ENCODE assay signal across 17 cellular contexts in the genomic region with DNA sequence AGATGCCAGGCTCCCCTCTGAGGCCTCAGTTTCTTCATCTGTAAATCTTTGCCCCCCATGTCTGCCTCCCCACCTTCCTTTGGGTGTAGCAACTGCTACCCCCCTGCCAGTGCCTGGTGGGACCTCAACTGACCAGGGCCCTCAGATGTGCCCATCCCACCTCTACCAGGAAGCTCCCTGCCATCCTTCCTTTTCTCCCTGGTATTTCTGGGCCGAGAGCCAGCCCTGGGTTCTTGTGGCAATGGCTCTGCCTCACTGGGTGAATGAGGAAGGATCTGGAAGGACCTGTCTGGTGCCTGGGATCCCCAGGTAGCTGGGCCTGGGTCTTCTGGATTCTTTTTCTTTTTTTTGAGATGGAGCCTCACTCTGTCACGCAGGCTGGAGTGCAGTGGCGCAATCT. TPM values are rescaled to one million over a fixed set of nuclear protein-coding genes. Genes with fewer than 3 reads are reported as not detected.
DNase-seq lines count a peak whose midpoint lies in the region; ATAC-seq and TF ChIP-seq lines count a peak whose summit lies in the region.
"Had no signal": no experiment of that assay in that cellular context is flagged by ENCODE, and none has a peak within 500 bp of the region (broad histone marks: within the 10 kb centered on the region; RNA-seq: fewer than 3 reads in every experiment).

No MANE protein-coding gene starts in this region.

- H2AFZ ChIP-seq in mesenchymal stem cell (ENCODE audit: low read depth, low read length) (no peak overlapping the region), GM23338 (no peak overlapping the region)

- H3K9me2 ChIP-seq in GM23338 (ENCODE audit: insufficient read depth): no peaks in the 10 kb centered on the region
- H3K9me2 ChIP-seq: SK-N-SH had no signal

- DNase-seq in NCI-H2029 treated with DMSO at 0.1 percent for 48 hours (lab: John Stamatoyannopoulos, UW) (peak; percentile 11), NCI-H2029 (lab: John Stamatoyannopoulos, UW) (no peak), chondrocyte (ENCODE audit: low spot score) (peak; percentile 44), mesenchymal stem cell (no peak), upper lobe of right lung (peak; percentile 38), GM23338 (ENCODE audit: low spot score) (no peak)
- DNase-seq: DMS 273 treated with DMSO at 0.1 percent for 48 hours, MV-4-11, NCI-H1436, NCI-H2081 treated with DMSO at 0.1 percent for 48 hours, NCI-H226, NCI-H526 treated with DMSO at 0.1 percent for 48 hours, SK-N-SH had no signal

- H3K9ac ChIP-seq in mesenchymal stem cell (ENCODE audit: low read length): no peak overlapping the region
- H3K9ac ChIP-seq: SK-N-SH had no signal

- H4K8ac ChIP-seq in mesenchymal stem cell (ENCODE audit: low read length): no peak overlapping the region

- no peak overlapping the region for H3K18ac ChIP-seq in mesenchymal stem cell (ENCODE audit: low read depth in 1 of 2, low read length in 2 of 2)

- ATAC-seq in upper lobe of right lung (no peak), GM23338 (no peak), HG03520 (IDR thresholded peaks at IDR 0.05; ENCODE audit: unreplicated experiment) (no peak), GM18502 (IDR thresholded peaks at IDR 0.05; ENCODE audit: poor library complexity, unreplicated experiment) (no peak)
- ATAC-seq: Right ventricle myocardium inferior had no signal

- H2BK15ac ChIP-seq in mesenchymal stem cell (ENCODE audit: low read depth, poor library complexity, severe bottlenecking): no peak overlapping the region

- H3K36me3 ChIP-seq in mesenchymal stem cell (ENCODE audit: control insufficient read depth in 1 of 2, insufficient read depth in 2 of 2, low read depth in 1 of 2, low read length in 2 of 2): peaks cover 9 to 34% of the 10 kb centered on the region in 2 experiments
- no peaks in the 10 kb centered on the region for H3K36me3 ChIP-seq in upper lobe of right lung
- no peaks in the 10 kb centered on the region for H3K36me3 ChIP-seq in GM23338 (ENCODE audit: insufficient read depth)

- H3K14ac ChIP-seq in mesenchymal stem cell (ENCODE audit: low read length in 2 of 2): no peak overlapping the region

- no peaks in the 10 kb centered on the region for H3K79me1 ChIP-seq in mesenchymal stem cell (replicated peaks; ENCODE audit: low read length, poor library complexity, severe bottlenecking)

- peak overlapping the region; percentile 43 for H2AK5ac ChIP-seq in mesenchymal stem cell (ENCODE audit: low read length, severe bottlenecking)

- H3K9me3 ChIP-seq in mesenchymal stem cell (ENCODE audit: control insufficient read depth, low read length) (no peaks in the 10 kb centered on the region), upper lobe of right lung (no peaks in the 10 kb centered on the region)
- H3K9me3 ChIP-seq: SK-N-SH had no signal

- TF ChIP-seq CTCF in chondrocyte (IDR thresholded peaks at IDR 0.05): no peak
- TF ChIP-seq CTCF in upper lobe of right lung (IDR thresholded peaks at IDR 0.05): no peak
- TF ChIP-seq CTCF in GM23338 (conservative IDR thresholded peaks at IDR 0.05; ENCODE audit: low read depth in 2 of 2): no peak

- H3K4me1 ChIP-seq in mesenchymal stem cell (ENCODE audit: control insufficient read depth, insufficient read depth, low read depth, low read length) (peaks cover 69% of the 10 kb centered on the region), upper lobe of right lung (peaks cover 9% of the 10 kb centered on the region), GM23338 (ENCODE audit: insufficient read depth) (peaks cover 7% of the 10 kb centered on the region; the same call in 1 of the 2 replicates)

- no peak overlapping the region for H2BK5ac ChIP-seq in mesenchymal stem cell (ENCODE audit: low read depth, low read length, poor library complexity, severe bottlenecking)

- H4K91ac ChIP-seq in mesenchymal stem cell (ENCODE audit: low read length): no peak overlapping the region

- no peaks in the 10 kb centered on the region for H3K79me2 ChIP-seq in GM23338 (replicated peaks; ENCODE audit: insufficient read depth)

- H3K4me2 ChIP-seq in mesenchymal stem cell (ENCODE audit: low read length, poor library complexity, severe bottlenecking): no peak overlapping the region
- no peak overlapping the region for H3K4me2 ChIP-seq in GM23338
- H3K4me2 ChIP-seq: SK-N-SH had no signal

- H3K4me1 Mint-ChIP-seq in chondrocyte (ENCODE audit: low read depth) (peaks cover 36% of the 10 kb centered on the region), GM23338 (peaks cover 20% of the 10 kb centered on the region)

- whole genome bisulfite sequencing in mesenchymal stem cell: 93% methylated on average over 3 of the region's 3 CpGs

- H3K27me3 ChIP-seq in mesenchymal stem cell (ENCODE audit: control insufficient read depth in 1 of 2, insufficient read depth in 1 of 2, low read length in 2 of 2) (no peaks in the 10 kb centered on the region), upper lobe of right lung (no peaks in the 10 kb centered on the region), GM23338 (ENCODE audit: insufficient read depth) (peaks cover under 1% of the 10 kb centered on the region; the same call in 1 of the 2 replicates)

- H4K20me1 ChIP-seq in GM23338 (replicated peaks; ENCODE audit: insufficient read depth): no peaks in the 10 kb centered on the region

- H3K23ac ChIP-seq in mesenchymal stem cell (ENCODE audit: low read length in 2 of 2): no peak overlapping the region

- no peak overlapping the region for H3K4ac ChIP-seq in mesenchymal stem cell (ENCODE audit: low read depth in 1 of 2, low read length in 2 of 2)

- H2BK12ac ChIP-seq in mesenchymal stem cell (ENCODE audit: low read length in 2 of 2): no peak overlapping the region

- H3K9me3 Mint-ChIP-seq in chondrocyte (ENCODE audit: low read depth) (no peaks in the 10 kb centered on the region), GM23338 (no peaks in the 10 kb centered on the region)

- H3K27me3 Mint-ChIP-seq in chondrocyte (ENCODE audit: low read depth) (no peaks in the 10 kb centered on the region), GM23338 (ENCODE audit: insufficient read depth, low read depth, poor library complexity) (peaks cover 10% of the 10 kb centered on the region)

- no peaks in the 10 kb centered on the region for H3F3A ChIP-seq in GM23338 (replicated peaks; ENCODE audit: low read depth)

- no peak overlapping the region for H3K27ac Mint-ChIP-seq in chondrocyte (ENCODE audit: unreplicated experiment)
- no peak overlapping the region for H3K27ac Mint-ChIP-seq in GM23338

- no peak overlapping the region for H2BK120ac ChIP-seq in mesenchymal stem cell (ENCODE audit: low read depth, low read length)

- H3K36me3 Mint-ChIP-seq in chondrocyte (ENCODE audit: low read depth) (peaks cover 2% of the 10 kb centered on the region), GM23338 (ENCODE audit: low read depth) (no peaks in the 10 kb centered on the region; the same call in 2 of the 3 replicates)

- intact Hi-C loops in upper lobe of right lung (cut with DNase I): no loop called here

- no peak overlapping the region for H3K4me3 ChIP-seq in mesenchymal stem cell (ENCODE audit: insufficient read depth in 1 of 2, low read depth in 1 of 2, low read length in 2 of 2)
- H3K4me3 ChIP-seq in upper lobe of right lung: no peak overlapping the region
- H3K4me3 ChIP-seq in GM23338: no peak overlapping the region

- H3K4me3 Mint-ChIP-seq in chondrocyte (ENCODE audit: unreplicated experiment): no peak overlapping the region
- no peak overlapping the region for H3K4me3 Mint-ChIP-seq in GM23338

- H3K27ac ChIP-seq in mesenchymal stem cell (ENCODE audit: low read length, poor library complexity, severe bottlenecking) (no peak overlapping the region), upper lobe of right lung (no peak overlapping the region), GM23338 (ENCODE audit: low read depth) (no peak overlapping the region)
- H3K27ac ChIP-seq: 22Rv1 had no signal

TF ChIP-seq in GM23338, 12 proteins besides CTCF, POLR2A, EP300 and RAD21 (continues in another document):
- TF ChIP-seq NANOG (IDR thresholded peaks at IDR 0.05; ENCODE audit: borderline replicate concordance): no peak
- no peak for TF ChIP-seq POLR2AphosphoS5 (IDR thresholded peaks at IDR 0.05; ENCODE audit: low read depth)
- TF ChIP-seq, protein P1, sequence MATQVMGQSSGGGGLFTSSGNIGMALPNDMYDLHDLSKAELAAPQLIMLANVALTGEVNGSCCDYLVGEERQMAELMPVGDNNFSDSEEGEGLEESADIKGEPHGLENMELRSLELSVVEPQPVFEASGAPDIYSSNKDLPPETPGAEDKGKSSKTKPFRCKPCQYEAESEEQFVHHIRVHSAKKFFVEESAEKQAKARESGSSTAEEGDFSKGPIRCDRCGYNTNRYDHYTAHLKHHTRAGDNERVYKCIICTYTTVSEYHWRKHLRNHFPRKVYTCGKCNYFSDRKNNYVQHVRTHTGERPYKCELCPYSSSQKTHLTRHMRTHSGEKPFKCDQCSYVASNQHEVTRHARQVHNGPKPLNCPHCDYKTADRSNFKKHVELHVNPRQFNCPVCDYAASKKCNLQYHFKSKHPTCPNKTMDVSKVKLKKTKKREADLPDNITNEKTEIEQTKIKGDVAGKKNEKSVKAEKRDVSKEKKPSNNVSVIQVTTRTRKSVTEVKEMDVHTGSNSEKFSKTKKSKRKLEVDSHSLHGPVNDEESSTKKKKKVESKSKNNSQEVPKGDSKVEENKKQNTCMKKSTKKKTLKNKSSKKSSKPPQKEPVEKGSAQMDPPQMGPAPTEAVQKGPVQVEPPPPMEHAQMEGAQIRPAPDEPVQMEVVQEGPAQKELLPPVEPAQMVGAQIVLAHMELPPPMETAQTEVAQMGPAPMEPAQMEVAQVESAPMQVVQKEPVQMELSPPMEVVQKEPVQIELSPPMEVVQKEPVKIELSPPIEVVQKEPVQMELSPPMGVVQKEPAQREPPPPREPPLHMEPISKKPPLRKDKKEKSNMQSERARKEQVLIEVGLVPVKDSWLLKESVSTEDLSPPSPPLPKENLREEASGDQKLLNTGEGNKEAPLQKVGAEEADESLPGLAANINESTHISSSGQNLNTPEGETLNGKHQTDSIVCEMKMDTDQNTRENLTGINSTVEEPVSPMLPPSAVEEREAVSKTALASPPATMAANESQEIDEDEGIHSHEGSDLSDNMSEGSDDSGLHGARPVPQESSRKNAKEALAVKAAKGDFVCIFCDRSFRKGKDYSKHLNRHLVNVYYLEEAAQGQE (IDR thresholded peaks at IDR 0.05; ENCODE audit: unreplicated experiment): no peak
- TF ChIP-seq STAT1 (IDR thresholded peaks at IDR 0.05; ENCODE audit: unreplicated experiment): no peak
- TF ChIP-seq EZH2phosphoT487 (IDR thresholded peaks at IDR 0.05; ENCODE audit: unreplicated experiment): no peak

RNA-seq across cellular contexts. Expression of a gene that starts 7.8 kb away (rescaled TPM):
- total RNA-seq in chondrocyte (5.9 to 17.2 TPM (median 16.2 TPM) in 3 replicates), upper lobe of right lung (4.3 TPM)
- 48.3 TPM for polyA plus RNA-seq in mesenchymal stem cell (2013, experiment 1 of 2)
- polyA plus RNA-seq in mesenchymal stem cell (2013, experiment 2 of 2): 50.0 TPM
- 4.8 and 7.9 TPM in 2 replicates for total RNA-seq in GM23338 (2014; rRNA removed; shearing (Covaris generic))
- polyA plus RNA-seq in GM23338 (2016; fragmentation: Nextera tagmentation; extraction: Ambion mirVana): 7.0 and 7.9 TPM in 2 replicates

Comparison
In these comparisons a context has a peak if more than half of its experiments do, and no peak if none do; other contexts are left out.
1. DNase-seq: peak in NCI-H2029 treated with DMSO at 0.1 percent for 48 hours (single experiment), chondrocyte (single experiment) and upper lobe of right lung (single experiment); none in NCI-H2029 (single experiment), mesenchymal stem cell (single experiment) and GM23338 (single experiment).